ENCODE assay signal across 10 cellular contexts in the genomic region with DNA sequence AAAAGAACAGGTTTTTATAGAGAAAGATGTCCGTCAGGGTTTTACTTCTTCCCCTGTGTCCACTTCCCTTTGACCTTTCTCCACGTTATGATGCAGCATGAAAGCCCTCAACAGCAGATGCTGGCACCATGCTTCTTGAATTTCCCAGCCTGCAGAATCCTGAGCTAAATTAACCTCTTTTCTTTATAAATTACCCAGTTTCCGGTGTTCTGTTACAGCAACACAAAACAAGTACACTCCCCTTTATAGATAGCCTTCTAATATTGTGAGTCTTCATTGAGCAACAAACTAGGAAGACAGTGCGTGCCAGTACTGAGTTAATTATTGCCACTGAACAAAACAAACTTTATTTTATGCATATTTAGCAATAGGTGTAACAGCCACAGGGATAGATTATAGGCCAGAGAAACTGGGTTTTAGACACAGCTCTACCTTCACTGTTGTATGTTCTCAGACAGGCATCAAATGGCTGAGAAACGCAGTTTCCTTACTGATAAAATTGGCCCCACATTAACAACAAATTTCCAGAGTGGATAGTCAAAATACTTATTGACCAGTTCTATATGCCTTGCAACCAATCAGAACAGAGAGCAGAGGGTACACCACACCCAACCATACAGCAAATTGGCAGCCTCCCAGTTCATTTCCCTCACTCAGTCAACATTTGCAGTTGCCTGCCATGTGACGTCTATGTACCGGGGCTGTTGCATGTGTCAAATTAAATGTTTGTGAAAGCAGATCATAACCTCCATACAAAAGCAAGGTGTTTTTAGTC. TPM values are rescaled to one million over a fixed set of nuclear protein-coding genes. Genes with fewer than 3 reads are reported as not detected.
A peak's percentile ranks its signal among the peaks of the same experiment; 100 is the strongest.
DNase-seq lines count a peak whose midpoint lies in the region; ATAC-seq and TF ChIP-seq lines count a peak whose summit lies in the region.
"Had no signal": no experiment of that assay in that cellular context is flagged by ENCODE, and none has a peak within 500 bp of the region (broad histone marks: within the 10 kb centered on the region; RNA-seq: fewer than 3 reads in every experiment).

No MANE protein-coding gene starts in this region.

- no peak for TF ChIP-seq EP300 in sigmoid colon (IDR thresholded peaks at IDR 0.05)
- TF ChIP-seq EP300 in suprapubic skin (IDR thresholded peaks at IDR 0.05): no peak

- H3K4me3 ChIP-seq in body of pancreas (no peak overlapping the region), muscle layer of duodenum (ENCODE audit: low read depth in 1 of 2, low read length in 2 of 2) (no peak overlapping the region), sigmoid colon (no peak overlapping the region), suprapubic skin (no peak overlapping the region)

- intact Hi-C loops in body of pancreas (cut with DNase I) (no loop called here), sigmoid colon (cut with DNase I) (no loop called here)

- peak; percentile 27 for ATAC-seq in GM18909 (IDR thresholded peaks at IDR 0.05; ENCODE audit: poor library complexity, unreplicated experiment)
- ATAC-seq in body of pancreas: peak; percentile 91
- ATAC-seq in HG02885 (IDR thresholded peaks at IDR 0.05; ENCODE audit: poor library complexity, unreplicated experiment): no peak
- ATAC-seq: foreskin keratinocyte had no signal

- H3K36me3 ChIP-seq in body of pancreas (replicated peaks in 1 of 2; ENCODE audit: insufficient read depth in 1 of 2, low read depth in 2 of 2) (no peaks in the 10 kb centered on the region), muscle layer of duodenum (ENCODE audit: control insufficient read depth in 1 of 2, insufficient read depth in 2 of 2, low read length in 2 of 2) (no peaks in the 10 kb centered on the region), sigmoid colon (no peaks in the 10 kb centered on the region), suprapubic skin (no peaks in the 10 kb centered on the region)

- TF ChIP-seq CTCF in body of pancreas (IDR thresholded peaks at IDR 0.05): no peak
- TF ChIP-seq CTCF in sigmoid colon (IDR thresholded peaks at IDR 0.05): no peak
- no peak for TF ChIP-seq CTCF in suprapubic skin (IDR thresholded peaks at IDR 0.05)

- H3K9me3 ChIP-seq in body of pancreas (no peaks in the 10 kb centered on the region), muscle layer of duodenum (ENCODE audit: control insufficient read depth in 1 of 2, low read length in 2 of 2) (no peaks in the 10 kb centered on the region), sigmoid colon (no peaks in the 10 kb centered on the region), suprapubic skin (no peaks in the 10 kb centered on the region)

- H3K4me1 ChIP-seq in body of pancreas (peaks cover 26% of the 10 kb centered on the region), muscle layer of duodenum (ENCODE audit: control insufficient read depth in 1 of 2, insufficient read depth in 2 of 2, low read length in 2 of 2) (no peaks in the 10 kb centered on the region), sigmoid colon (no peaks in the 10 kb centered on the region), suprapubic skin (no peaks in the 10 kb centered on the region)
- H3K4me1 ChIP-seq: foreskin keratinocyte had no signal

- no peak for TF ChIP-seq POLR2A in body of pancreas (IDR thresholded peaks at IDR 0.05)
- no peak for TF ChIP-seq POLR2A in sigmoid colon (IDR thresholded peaks at IDR 0.05)
- TF ChIP-seq POLR2A in suprapubic skin (IDR thresholded peaks at IDR 0.05): no peak

- 51 to 54% methylated on average over 7 of the region's 7 CpGs for WGBS in body of pancreas, 2 donors
- 19 to 65% methylated on average over 7 of the region's 7 CpGs for WGBS in sigmoid colon, 2 donors
- 74% methylated on average over 7 of the region's 7 CpGs for WGBS in suprapubic skin

- H3K27ac ChIP-seq in body of pancreas (peak overlapping the region in 3 of 4 donors; percentile 37 to 61 (median 46)), muscle layer of duodenum (ENCODE audit: low read length) (peak overlapping the region; percentile 81), sigmoid colon (no peak overlapping the region), suprapubic skin (no peak overlapping the region)
- H3K27ac ChIP-seq: foreskin keratinocyte had no signal

- H3K27me3 ChIP-seq in body of pancreas (no peaks in the 10 kb centered on the region), muscle layer of duodenum (ENCODE audit: low read depth, low read length) (no peaks in the 10 kb centered on the region), sigmoid colon (no peaks in the 10 kb centered on the region), suprapubic skin (no peaks in the 10 kb centered on the region)
- H3K27me3 ChIP-seq: foreskin keratinocyte had no signal

- DNase-seq in NCI-H146 treated with DMSO at 0.1 percent for 48 hours (lab: John Stamatoyannopoulos, UW; ENCODE audit: unreplicated experiment) (peak; percentile 91), body of pancreas (peak; percentile 67 to 92 (median 80)), RKO (ENCODE audit: low spot score) (no peak), sigmoid colon (no peak), suprapubic skin (ENCODE audit: low spot score in 2 of 2) (no peak)
- DNase-seq: central memory CD4-positive, alpha-beta T cell; foreskin keratinocyte had no signal

RNA-seq across cellular contexts. Expression of gene TBL1XR1, which starts 14.4 kb away (rescaled TPM):
- total RNA-seq in body of pancreas: 10 to 100 TPM; 34.3 to 57.9 TPM
- 100 to 1,000 TPM in 2 of 4 donors, 10 to 100 TPM in 2; 88.9 to 131 (median 102) TPM for total RNA-seq in sigmoid colon
- polyA plus RNA-seq in sigmoid colon: 10 to 100 TPM; 20.4 to 46.7 (median 35.4) TPM
- total RNA-seq in suprapubic skin: 10 to 100 TPM; 56.0 to 90.8 (median 75.6) TPM

Comparison
In these comparisons a context has a peak if more than half of its experiments do, and no peak if none do; other contexts are left out.
1. DNase-seq: peak in NCI-H146 treated with DMSO at 0.1 percent for 48 hours (single experiment) and body of pancreas (4 of 4); none in RKO (single experiment), sigmoid colon (single experiment) and suprapubic skin (0 of 2).
2. H3K27ac ChIP-seq: peak in body of pancreas (3 of 4) and muscle layer of duodenum (single experiment); none in sigmoid colon (0 of 4) and suprapubic skin (single experiment).